ENCODE assay signal across 8 cellular contexts in the genomic region with DNA sequence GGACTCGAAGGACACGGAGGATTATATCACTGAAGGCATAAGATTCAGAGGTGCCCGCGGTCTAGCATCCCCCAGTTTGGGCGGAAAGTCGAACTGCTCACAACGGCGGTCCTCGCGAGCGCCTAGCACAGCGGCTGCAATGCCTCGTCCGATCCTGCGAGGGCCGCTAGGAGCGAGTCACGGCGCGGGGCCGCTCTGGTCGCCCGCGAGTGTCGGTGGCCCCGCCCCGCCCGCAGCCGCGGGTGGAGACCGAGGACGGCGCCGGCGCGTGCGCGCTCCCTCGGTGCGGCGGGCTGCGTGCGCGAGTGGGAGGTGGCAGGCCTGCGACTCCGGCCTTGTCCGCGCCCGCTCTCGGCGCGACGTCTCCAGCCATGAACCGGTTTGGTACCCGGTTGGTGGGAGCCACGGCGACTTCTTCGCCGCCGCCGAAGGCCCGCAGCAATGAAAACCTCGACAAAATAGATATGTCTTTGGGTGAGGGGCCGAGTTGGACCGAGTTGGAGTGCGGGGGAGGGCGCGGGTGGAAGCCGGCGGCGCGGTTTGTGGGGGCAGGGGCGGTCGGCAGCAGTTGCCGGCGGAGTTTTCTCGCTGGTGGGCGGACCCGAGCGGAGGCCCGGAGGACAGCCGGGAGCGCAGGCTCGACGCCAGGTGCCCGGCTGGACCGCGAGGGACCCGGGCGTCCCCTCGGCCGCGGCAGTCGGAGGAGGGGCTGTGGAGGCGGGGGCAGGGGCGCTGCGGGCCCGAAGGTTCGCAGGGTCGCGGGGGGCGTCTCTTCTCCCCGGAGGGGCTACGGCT. TPM values are rescaled to one million over a fixed set of nuclear protein-coding genes. Genes with fewer than 3 reads are reported as not detected.
DNase-seq lines count a peak whose midpoint lies in the region; ATAC-seq and TF ChIP-seq lines count a peak whose summit lies in the region.

A gene with protein sequence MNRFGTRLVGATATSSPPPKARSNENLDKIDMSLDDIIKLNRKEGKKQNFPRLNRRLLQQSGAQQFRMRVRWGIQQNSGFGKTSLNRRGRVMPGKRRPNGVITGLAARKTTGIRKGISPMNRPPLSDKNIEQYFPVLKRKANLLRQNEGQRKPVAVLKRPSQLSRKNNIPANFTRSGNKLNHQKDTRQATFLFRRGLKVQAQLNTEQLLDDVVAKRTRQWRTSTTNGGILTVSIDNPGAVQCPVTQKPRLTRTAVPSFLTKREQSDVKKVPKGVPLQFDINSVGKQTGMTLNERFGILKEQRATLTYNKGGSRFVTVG (plus strand): TSS at position 283 of the 795 bp plus-strand sequence. CDS start 89 bp downstream, at position 372.

- intact Hi-C loops in activated CD4-positive, alpha-beta T cell treated with anti-CD3 and anti-CD28 coated beads, Interleukin-2, amount 10 ng/mL, durations not matched to agents 24 days and 14 days (cut with micrococcal nuclease): loop anchor here (1.0 to 10.0 kb wide), 3 partner anchors 12 to 208 kb away; partner anchors contain the start of gene BDH1

- peaks cover 4% of the 10 kb centered on the region for H3K27me3 Mint-ChIP-seq in activated CD4-positive, alpha-beta T cell treated with anti-CD3 and anti-CD28 coated beads, Interleukin-2, amount 10 ng/mL, durations not matched to agents 24 days and 14 days

- H3K27ac Mint-ChIP-seq in activated CD4-positive, alpha-beta T cell treated with anti-CD3 and anti-CD28 coated beads, Interleukin-2, amount 10 ng/mL, durations not matched to agents 24 days and 14 days: peak within 1 kb of the TSS; percentile 96

- no peak for TF ChIP-seq CTCF in coronary artery (IDR thresholded peaks at IDR 0.05)

- H3K36me3 Mint-ChIP-seq in activated CD4-positive, alpha-beta T cell treated with anti-CD3 and anti-CD28 coated beads, Interleukin-2, amount 10 ng/mL, durations not matched to agents 24 days and 14 days (ENCODE audit: low read depth): peaks cover 2% of the 10 kb centered on the region

- H4K20me1 ChIP-seq in BLaER1: peaks cover 44% of the 10 kb centered on the region

- peaks cover 31% of the 10 kb centered on the region for H3K4me1 Mint-ChIP-seq in activated CD4-positive, alpha-beta T cell treated with anti-CD3 and anti-CD28 coated beads, Interleukin-2, amount 10 ng/mL, durations not matched to agents 24 days and 14 days

- H3K4me3 ChIP-seq in BLaER1 (peak within 1 kb of the TSS; percentile 79), coronary artery (peak within 1 kb of the TSS; percentile 97)

- H3K9ac ChIP-seq in BLaER1: peak within 1 kb of the TSS; percentile 93

- peaks cover 42% of the 10 kb centered on the region for H3K4me1 ChIP-seq in BLaER1

- H3K9me3 ChIP-seq in BLaER1: no peaks in the 10 kb centered on the region

- H3K27ac ChIP-seq in BLaER1 (peak within 1 kb of the TSS; percentile 87), coronary artery (peak within 1 kb of the TSS; percentile 92 to 99)

- H3K4me2 ChIP-seq in BLaER1: peak within 1 kb of the TSS; percentile 95

- ATAC-seq in HG03457 (IDR thresholded peaks at IDR 0.05; ENCODE audit: unreplicated experiment) (peak; percentile 65), left lobe of liver (peak; percentile 92)

- DNase-seq in GM19240 (ENCODE audit: insufficient read length, low spot score) (peak; percentile 64), NCI-H526 treated with DMSO at 0.1 percent for 48 hours (lab: John Stamatoyannopoulos, UW) (peak; percentile 95), coronary artery (ENCODE audit: low spot score) (peak; percentile 92), left lobe of liver (ENCODE audit: low spot score) (peak; percentile 94)
- DNase-seq in activated CD4-positive, alpha-beta T cell treated with anti-CD3 and anti-CD28 coated beads, Interleukin-2, amount 10 ng/mL, durations not matched to agents 24 days and 14 days: peak; percentile 97
- peak; percentile 84 to 87 for DNase-seq in stimulated activated CD4-positive, alpha-beta T cell treated with anti-CD3 and anti-CD28 coated beads, Interleukin-2, amount 100 ng/mL, for 24 hours

- no peaks in the 10 kb centered on the region for H3K9me3 Mint-ChIP-seq in activated CD4-positive, alpha-beta T cell treated with anti-CD3 and anti-CD28 coated beads, Interleukin-2, amount 10 ng/mL, durations not matched to agents 24 days and 14 days

- H3K27me3 ChIP-seq in BLaER1: no peaks in the 10 kb centered on the region

- peak within 1 kb of the TSS; percentile 92 for H3K4me3 Mint-ChIP-seq in activated CD4-positive, alpha-beta T cell treated with anti-CD3 and anti-CD28 coated beads, Interleukin-2, amount 10 ng/mL, durations not matched to agents 24 days and 14 days

- H3K36me3 ChIP-seq in BLaER1: no peaks in the 10 kb centered on the region

RNA-seq across cellular contexts. Expression of the gene that starts here (rescaled TPM):
- 53.2 and 56.8 TPM in 2 replicates for total RNA-seq in activated CD4-positive, alpha-beta T cell treated with anti-CD3 and anti-CD28 coated beads, Interleukin-2, amount 10 ng/mL, durations not matched to agents 24 days and 14 days
- total RNA-seq in left lobe of liver: 17.1 TPM

Comparison
In these comparisons a context has a peak if more than half of its experiments do, and no peak if none do; other contexts are left out.
1. Peak in every context shown above with its lines: DNase-seq, ATAC-seq, H3K4me3 ChIP-seq and H3K27ac ChIP-seq.